Comparison of ENCODE assay signal across 8 cellular contexts in the genomic region with DNA sequence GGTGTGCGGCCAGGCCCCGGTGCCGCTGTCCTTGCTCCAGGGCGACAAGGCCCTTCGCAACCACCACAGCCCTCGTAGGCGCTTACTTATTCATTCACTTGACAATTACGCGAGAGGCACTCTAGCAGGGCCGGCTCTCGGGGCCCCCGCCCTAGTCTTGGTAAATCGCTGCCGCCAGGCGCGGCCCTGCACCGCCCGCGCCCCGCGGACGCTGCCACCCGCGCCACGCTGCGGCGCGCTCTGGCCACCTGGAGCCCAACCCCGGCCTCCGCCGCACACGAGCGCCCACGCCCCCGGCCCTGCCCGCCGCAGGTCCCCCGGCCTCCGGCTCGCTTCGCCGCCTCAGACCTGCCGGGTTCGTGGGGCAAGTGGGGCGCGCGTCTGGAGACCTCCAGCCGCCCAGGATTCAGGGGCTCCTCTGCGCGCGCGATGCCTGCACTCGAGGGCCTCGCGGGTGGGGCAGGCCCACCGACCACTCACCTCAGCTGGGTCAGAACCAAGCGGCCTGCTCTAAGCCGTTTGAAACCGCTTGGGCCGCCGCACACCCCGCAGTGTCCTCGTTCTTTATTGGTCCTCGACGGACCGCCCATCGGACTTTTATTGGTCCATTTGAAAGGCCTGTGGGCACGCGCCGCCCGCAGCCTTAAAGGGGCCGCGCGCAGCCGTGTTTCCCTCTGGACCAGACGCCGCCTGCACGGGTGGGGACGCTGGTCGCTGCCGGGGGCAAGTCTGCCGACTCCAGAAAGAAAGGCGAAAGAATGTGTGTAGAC. TPM values are rescaled to one million over a fixed set of nuclear protein-coding genes. Genes with fewer than 3 reads are reported as not detected.
DNase-seq lines count a peak whose midpoint lies in the region; TF ChIP-seq lines count a peak whose summit lies in the region.

A gene (minus strand): TSS at position 541 of the 770 bp plus-strand sequence. CDS start 25,049 bp downstream, outside the sequence.

- peaks cover 5% of the 10 kb centered on the region; the same call in 1 of the 2 replicates for H3F3A ChIP-seq in MM.1S (ENCODE audit: insufficient read depth, low read length)
- H3F3A ChIP-seq in neural progenitor cell (ENCODE audit: low read depth) = peaks cover 9% of the 10 kb centered on the region

- H3K9me3 Mint-ChIP-seq in neural progenitor cell = no peaks in the 10 kb centered on the region

- TF ChIP-seq CTCF in MM.1S (IDR thresholded peaks at IDR 0.05; ENCODE audit: low read length) (no peak), neural progenitor cell (IDR thresholded peaks at IDR 0.05) (no peak)

- no peaks in the 10 kb centered on the region for H3K9me2 ChIP-seq in MM.1S (replicated peaks; ENCODE audit: insufficient read depth, low read length)

- H3K9ac ChIP-seq in MM.1S (ENCODE audit: low read length) (peak within 1 kb of the TSS; percentile 75), neural progenitor cell (peak within 1 kb of the TSS; percentile 88), stomach smooth muscle (ENCODE audit: low read length in 2 of 2) (peak within 1 kb of the TSS; percentile 81 to 91)

- H2AFZ ChIP-seq in MM.1S (ENCODE audit: low read length) (peak within 1 kb of the TSS; percentile 83), neural progenitor cell (replicated peaks) (peak within 1 kb of the TSS; percentile 65)

- H3K27me3 Mint-ChIP-seq in neural progenitor cell (ENCODE audit: insufficient read depth, low read depth) = peaks cover 8% of the 10 kb centered on the region

- H3K79me2 ChIP-seq in MM.1S (ENCODE audit: low read length) (peaks cover 49% of the 10 kb centered on the region), neural progenitor cell (ENCODE audit: low read depth) (peaks cover 52% of the 10 kb centered on the region)

- peak; percentile 74 for DNase-seq in GDM1 (lab: John Stamatoyannopoulos, UW)
- peak; percentile 85 to 93 for DNase-seq in HAP-1 (ENCODE audit: low spot score in 2 of 2)
- peak; percentile 93 for DNase-seq in MM.1S
- peak; percentile 86 to 91 for DNase-seq in SJSA1 (ENCODE audit: low read depth in 1 of 2, low spot score in 2 of 2)
- DNase-seq in activated naive CD4-positive, alpha-beta T cell (lab: John Stamatoyannopoulos, UW) = peak; percentile 66 to 75 (median 70)
- peak; percentile 85 for DNase-seq in foreskin melanocyte
- peak; percentile 95 for DNase-seq in neural progenitor cell (ENCODE audit: low spot score)

- H3K4me3 Mint-ChIP-seq in neural progenitor cell = peak within 1 kb of the TSS; percentile 97

- H3K27ac Mint-ChIP-seq in neural progenitor cell = peak within 1 kb of the TSS; percentile 95

- H3K27ac ChIP-seq in MM.1S (ENCODE audit: low read length) (peak within 1 kb of the TSS; percentile 47; the same call in 1 of the 2 replicates), SJSA1 (peak within 1 kb of the TSS; percentile 94), neural progenitor cell (no peak within 1 kb of the TSS), stomach smooth muscle (ENCODE audit: low read length) (no peak within 1 kb of the TSS)

- H3K4me1 ChIP-seq in HAP-1 (peaks cover 22% of the 10 kb centered on the region), MM.1S (ENCODE audit: low read length) (peaks cover 5% of the 10 kb centered on the region), SJSA1 (replicated peaks) (peaks cover 22% of the 10 kb centered on the region), neural progenitor cell (peaks cover 9% of the 10 kb centered on the region), stomach smooth muscle (ENCODE audit: control insufficient read depth, insufficient read depth, low read length) (peaks cover 10% of the 10 kb centered on the region)

- in situ Hi-C loops in HAP-1 (cut with MboI; ENCODE audit: low sequenced_read_pairs) = no loop called here

- H3K4me1 Mint-ChIP-seq in neural progenitor cell = peaks cover 24% of the 10 kb centered on the region

- H3K4me2 ChIP-seq in MM.1S (ENCODE audit: low read depth, low read length) (peak within 1 kb of the TSS; percentile 73), neural progenitor cell (peak within 1 kb of the TSS; percentile 95)

- H4K20me1 ChIP-seq in MM.1S (ENCODE audit: insufficient read depth, low read length) (no peaks in the 10 kb centered on the region), neural progenitor cell (ENCODE audit: low read depth) (peaks cover 45% of the 10 kb centered on the region)

- H3K36me3 Mint-ChIP-seq in neural progenitor cell = peaks cover 16% of the 10 kb centered on the region

- H3K4me3 ChIP-seq in HAP-1 (peak within 1 kb of the TSS; percentile 98), MM.1S (ENCODE audit: low read length) (peak within 1 kb of the TSS; percentile 74), SJSA1 (peak within 1 kb of the TSS; percentile 97), neural progenitor cell (peak within 1 kb of the TSS; percentile 66), stomach smooth muscle (ENCODE audit: low read length in 2 of 2) (peak within 1 kb of the TSS; percentile 92 to 96)

- no peaks in the 10 kb centered on the region for H3K27me3 ChIP-seq in HAP-1 (ENCODE audit: low read depth)
- no peaks in the 10 kb centered on the region for H3K27me3 ChIP-seq in MM.1S (replicated peaks; ENCODE audit: insufficient read depth, low read length)
- H3K27me3 ChIP-seq in SJSA1 (replicated peaks) = no peaks in the 10 kb centered on the region
- no peaks in the 10 kb centered on the region for H3K27me3 ChIP-seq in neural progenitor cell
- H3K27me3 ChIP-seq in stomach smooth muscle (ENCODE audit: control insufficient read depth in 1 of 2, insufficient read depth in 2 of 2, low read length in 2 of 2) = no peaks in the 10 kb centered on the region

- H3K9me3 ChIP-seq in HAP-1 (no peaks in the 10 kb centered on the region), MM.1S (replicated peaks; ENCODE audit: insufficient read depth, low read length) (no peaks in the 10 kb centered on the region), SJSA1 (replicated peaks) (no peaks in the 10 kb centered on the region), neural progenitor cell (ENCODE audit: low read depth) (no peaks in the 10 kb centered on the region), stomach smooth muscle (ENCODE audit: control insufficient read depth in 2 of 2, low read length in 2 of 2) (no peaks in the 10 kb centered on the region)

- H3K36me3 ChIP-seq in HAP-1 (replicated peaks) (peaks cover 7% of the 10 kb centered on the region), MM.1S (replicated peaks; ENCODE audit: insufficient read depth, low read length) (no peaks in the 10 kb centered on the region), SJSA1 (peaks cover 24% of the 10 kb centered on the region), neural progenitor cell (no peaks in the 10 kb centered on the region), stomach smooth muscle (ENCODE audit: control insufficient read depth in 2 of 2, insufficient read depth in 2 of 2, low read length in 2 of 2) (no peaks in the 10 kb centered on the region)

RNA-seq across cellular contexts. Expression of the gene that starts here (rescaled TPM):
- 106 and 123 TPM in 2 replicates for total RNA-seq in SJSA1 (2014; rRNA removed; shearing (Covaris generic))
- 196 and 247 TPM in 2 replicates for total RNA-seq in neural progenitor cell (ENCODE audit: low replicate concordance)

Comparison
In these comparisons a context has a peak if more than half of its experiments do, and no peak if none do; other contexts are left out.
1. H3K27ac ChIP-seq: peak in MM.1S (single experiment) and SJSA1 (single experiment); none in neural progenitor cell (single experiment) and stomach smooth muscle (single experiment).
2. Peak in every context shown above with its lines, with median percentiles within 50 percentile points of each other: DNase-seq, H3K4me3 ChIP-seq and H3K9ac ChIP-seq.